8 cellular contexts compared by ENCODE assay signal in the genomic region with DNA sequence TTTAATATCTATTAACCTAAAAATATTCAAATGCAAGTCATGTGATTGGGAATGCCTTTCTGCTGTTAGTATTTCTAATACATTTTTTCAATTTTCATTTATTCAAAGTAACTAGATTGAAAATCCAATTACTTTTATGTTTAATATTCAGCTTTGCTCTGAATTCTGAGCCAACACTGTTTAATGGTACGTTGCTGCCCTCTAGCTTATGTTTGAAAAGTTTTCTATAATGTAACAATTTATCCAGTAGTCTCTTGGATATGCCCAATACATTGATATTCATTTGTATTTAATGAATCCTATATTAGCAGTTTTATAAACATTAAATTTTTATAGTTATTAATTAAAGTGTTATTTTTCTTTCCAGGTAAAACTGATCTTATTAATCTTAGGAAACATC. TPM values are rescaled to one million over a fixed set of nuclear protein-coding genes. Genes with fewer than 3 reads are reported as not detected.
A peak's percentile ranks its signal among the peaks of the same experiment; 100 is the strongest.
DNase-seq lines count a peak whose midpoint lies in the region; ATAC-seq, FAIRE-seq and TF ChIP-seq lines count a peak whose summit lies in the region.

No MANE protein-coding gene starts in this region.

- H4K20me1 ChIP-seq in DOHH2 (ENCODE audit: control insufficient read depth, insufficient read depth, low read depth, low read length) = no peaks in the 10 kb centered on the region
- H4K20me1 ChIP-seq in HepG2 (ENCODE audit: insufficient read depth, low read length) = no peaks in the 10 kb centered on the region

- H2AFZ ChIP-seq in HepG2 (ENCODE audit: low read length) = no peak overlapping the region

- no peaks in the 10 kb centered on the region for H3K79me2 ChIP-seq in DOHH2 (ENCODE audit: control insufficient read depth, low read length)
- no peaks in the 10 kb centered on the region for H3K79me2 ChIP-seq in HepG2 (ENCODE audit: insufficient read depth, low read length)

- BruUV-seq in HepG2 (replicated peaks; lab: Mats Ljungman, UMichigan) = no TSS peak

- H3K4me2 ChIP-seq in DOHH2 (ENCODE audit: low read length) (no peak overlapping the region), HepG2 (ENCODE audit: low read depth, low read length) (no peak overlapping the region)

- no peaks in the 10 kb centered on the region for H3K4me1 ChIP-seq in DOHH2 (ENCODE audit: control insufficient read depth, low read length)
- no peaks in the 10 kb centered on the region for H3K4me1 ChIP-seq in HepG2 (ENCODE audit: insufficient read depth, low read length)
- no peaks in the 10 kb centered on the region for H3K4me1 ChIP-seq in upper lobe of left lung

- H3K9me3 ChIP-seq in DOHH2 (ENCODE audit: control insufficient read depth, insufficient read depth, low read length) = no peaks in the 10 kb centered on the region
- H3K9me3 ChIP-seq in HepG2 (ENCODE audit: low read length) = no peaks in the 10 kb centered on the region
- no peaks in the 10 kb centered on the region for H3K9me3 ChIP-seq in upper lobe of left lung

- TF ChIP-seq EP300 in HepG2 (IDR thresholded peaks at IDR 0.05; ENCODE audit: low read depth in 2 of 2, low read length in 2 of 2) = no peak
- no peak for TF ChIP-seq EP300 in HepG2 (CRISPR knock-in tag; IDR thresholded peaks at IDR 0.05; ENCODE audit: borderline replicate concordance)
- no peak for TF ChIP-seq EP300 in upper lobe of left lung (IDR thresholded peaks at IDR 0.05)

- TF ChIP-seq POLR2A in HepG2 (IDR thresholded peaks at IDR 0.05; ENCODE audit: insufficient read depth in 1 of 2, low read depth in 2 of 2, low read length in 2 of 2) (no peak), upper lobe of left lung (IDR thresholded peaks at IDR 0.05) (no peak)

- H3K9me2 ChIP-seq in DOHH2 (replicated peaks; ENCODE audit: control insufficient read depth, low read length) = no peaks in the 10 kb centered on the region

- in situ Hi-C loops in HepG2 (cut with HindIII; ENCODE audit: extremely low pct_ligation_motif_present, low pct_unique_long_range_greater_than_20kb) = loop anchor here (10.0 kb wide), 1 partner anchor 208 kb away; no protein-coding TSS in a partner anchor

- TF ChIP-seq RAD21 in HepG2 (CRISPR knock-in tag; IDR thresholded peaks at IDR 0.05) = no peak

- peaks cover 11% of the 10 kb centered on the region for H3K27me3 Mint-ChIP-seq in WTC11 (ENCODE audit: low read depth)

- no peak overlapping the region for H3K4me3 ChIP-seq in DOHH2 (ENCODE audit: low read length)
- H3K4me3 ChIP-seq in HepG2 (replicated peaks in 1 of 3; ENCODE audit: insufficient read depth in 1 of 3, low read depth in 2 of 3, low read length in 3 of 3) = no peak overlapping the region
- H3K4me3 ChIP-seq in upper lobe of left lung = no peak overlapping the region

- H3K9ac ChIP-seq in HepG2 (ENCODE audit: insufficient read depth, low read depth, low read length) = no peak overlapping the region

- 3% methylated on average over 1 of the region's 1 CpG for WGBS in HepG2 (ENCODE audit: low lambda C conversion rate)
- 2 to 5% methylated on average over 1 of the region's 1 CpG for WGBS in upper lobe of left lung, 2 donors

- peaks cover 35% of the 10 kb centered on the region for H3K9me3 Mint-ChIP-seq in WTC11

- H3K36me3 Mint-ChIP-seq in WTC11 = peaks cover 23% of the 10 kb centered on the region

- no peaks in the 10 kb centered on the region for H3K36me3 ChIP-seq in DOHH2 (ENCODE audit: control insufficient read depth, low read length)
- H3K36me3 ChIP-seq in HepG2 (replicated peaks in 1 of 2; ENCODE audit: control insufficient read depth in 1 of 2, insufficient read depth in 2 of 2, low read length in 2 of 2) = no peaks in the 10 kb centered on the region
- H3K36me3 ChIP-seq in upper lobe of left lung = no peaks in the 10 kb centered on the region

- FAIRE-seq in HepG2 (lab: Jason Lieb, UNC) = peak; percentile 34

- no peak overlapping the region for H3K27ac ChIP-seq in DOHH2 (ENCODE audit: low read depth, low read length)
- H3K27ac ChIP-seq in HepG2 (ENCODE audit: extremely low read length, insufficient read depth, low read length) = no peak overlapping the region
- no peak overlapping the region for H3K27ac ChIP-seq in upper lobe of left lung

- TF ChIP-seq CTCF in DOHH2 (IDR thresholded peaks at IDR 0.05; ENCODE audit: low read depth, low read length, poor library complexity, severe bottlenecking) (peak; percentile 31), WTC11 (IDR thresholded peaks at IDR 0.05) (0 out of 2 replicates have a peak, but pooled peaks have one; percentile 25), HepG2 (CRISPR knock-in tag; IDR thresholded peaks at IDR 0.05) (peak; percentile 66), upper lobe of left lung (IDR thresholded peaks at IDR 0.05) (peak in 2 of 6 experiments; percentile 22 to 34)

- no peak overlapping the region for H3K4me3 Mint-ChIP-seq in WTC11

- no peak overlapping the region for H3K27ac Mint-ChIP-seq in WTC11

- no peak for ATAC-seq in WTC11
- peak; percentile 69; the same call in 2 of the 3 replicates for ATAC-seq in HepG2
- ATAC-seq in GM19035 (IDR thresholded peaks at IDR 0.05; ENCODE audit: unreplicated experiment) = no peak
- ATAC-seq in GM19467 (IDR thresholded peaks at IDR 0.05; ENCODE audit: unreplicated experiment) = no peak
- ATAC-seq in upper lobe of left lung (ENCODE audit: low FRiP score in 2 of 2) = no peak

- H3K27me3 ChIP-seq in DOHH2 (ENCODE audit: control insufficient read depth, low read length) (no peaks in the 10 kb centered on the region; the same call in 1 of the 2 replicates), HepG2 (ENCODE audit: control insufficient read depth in 1 of 2, insufficient read depth in 2 of 2, low read length in 2 of 2) (no peaks in the 10 kb centered on the region; a peak in 1 of 5 replicates), upper lobe of left lung (no peaks in the 10 kb centered on the region)

- intact Hi-C loops in HepG2 (cut with micrococcal nuclease; ENCODE audit: unreplicated experiment) = loop anchor here (1.0 to 5.0 kb wide), 3 partner anchors 151 to 380 kb away; no protein-coding TSS in a partner anchor

- no peaks in the 10 kb centered on the region for H3F3A ChIP-seq in DOHH2 (ENCODE audit: control insufficient read depth, insufficient read depth)

- H3K4me1 Mint-ChIP-seq in WTC11 = peaks cover 22% of the 10 kb centered on the region

- POLR2A ChIA-PET in WTC11 (lab: Charles Lee) = no interaction called here
- POLR2A ChIA-PET in HepG2 (lab: Yijun Ruan, JAX) = no interaction called here

- DNase-seq in LoVo (ENCODE audit: low spot score) (peak; percentile 49), WTC11 (ENCODE audit: low spot score) (no peak), HepG2 (ENCODE audit: low spot score) (peak; percentile 51), upper lobe of left lung (no peak)
- DNase-seq in activated naive CD4-positive, alpha-beta T cell treated with Interleukin-2 at 50 U/mL for 16 hours = no peak

- CTCF ChIA-PET in WTC11 (lab: Charles Lee) (interaction anchor here (0.8 to 1.1 kb wide), 4 partner anchors 9 to 724 kb away, joined by 3 to 4 read pairs (median 3); no protein-coding TSS in a partner anchor), HepG2 (lab: Yijun Ruan, JAX; ENCODE audit: low intra/inter-chr PET ratio, low total read pairs) (interaction anchor here (2.6 kb wide), 1 partner anchor 206 kb away, joined by 17 read pairs; no protein-coding TSS in a partner anchor)

TF ChIP-seq in HepG2, 621 proteins besides CTCF, POLR2A, EP300 and RAD21 (continues in another document):
- TF ChIP-seq AGO1 (IDR thresholded peaks at IDR 0.05; ENCODE audit: low read depth, low read length, poor library complexity, severe bottlenecking) (no peak), STAG1 (CRISPR knock-in tag; IDR thresholded peaks at IDR 0.05) (peak; percentile 82), SOX5 (CRISPR knock-in tag; IDR thresholded peaks at IDR 0.05; ENCODE audit: borderline replicate concordance) (no peak), ZNF343 (CRISPR knock-in tag; IDR thresholded peaks at IDR 0.05) (no peak), ZSCAN22 (CRISPR knock-in tag; IDR thresholded peaks at IDR 0.05) (no peak), ZFX (CRISPR knock-in tag; IDR thresholded peaks at IDR 0.05; ENCODE audit: low read depth) (no peak), PLRG1 (conservative IDR thresholded peaks at IDR 0.05) (no peak)
- TF ChIP-seq, protein P1, sequence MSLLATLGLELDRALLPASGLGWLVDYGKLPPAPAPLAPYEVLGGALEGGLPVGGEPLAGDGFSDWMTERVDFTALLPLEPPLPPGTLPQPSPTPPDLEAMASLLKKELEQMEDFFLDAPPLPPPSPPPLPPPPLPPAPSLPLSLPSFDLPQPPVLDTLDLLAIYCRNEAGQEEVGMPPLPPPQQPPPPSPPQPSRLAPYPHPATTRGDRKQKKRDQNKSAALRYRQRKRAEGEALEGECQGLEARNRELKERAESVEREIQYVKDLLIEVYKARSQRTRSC (CRISPR knock-in tag; IDR thresholded peaks at IDR 0.05; ENCODE audit: low read depth) = no peak

RNA-seq across cellular contexts. Expression of a gene that starts 47.4 kb away (rescaled TPM):
- total RNA-seq in WTC11 (2021) = 0.11 to 0.35 TPM (median 0.18 TPM) in 3 replicates
- total RNA-seq in HepG2 (2016; rRNA removed; fragmentation: Illumina TruSeq; extraction: Trizol) = 0.13 and 0.53 TPM in 2 replicates
- not detected in 2 replicates for total RNA-seq in HepG2 (2016; cell fraction: cytosol; rRNA removed; fragmentation: Illumina TruSeq; extraction: Trizol; ENCODE audit: low read depth)
- 0.09 and 0.34 TPM in 2 replicates for total RNA-seq in HepG2 (2016; cell fraction: insoluble cytoplasmic fraction; rRNA removed; fragmentation: Illumina TruSeq; extraction: Trizol)
- total RNA-seq in HepG2 (2016; cell fraction: membrane; rRNA removed; fragmentation: Illumina TruSeq; extraction: Trizol) = 0.12 TPM in 1 of 2 replicates, not detected in the other
- total RNA-seq in HepG2 (2016; cell fraction: nucleus; rRNA removed; fragmentation: Illumina TruSeq; extraction: Trizol) = 0.06 and 0.43 TPM in 2 replicates
- 0.51 and 0.63 TPM in 2 replicates for polyA plus RNA-seq in HepG2 (2011; rRNA removed)
- 0.20 and 0.22 TPM in 2 replicates for polyA plus RNA-seq in HepG2 (2011; cell fraction: cytosol; rRNA removed)
- 0.98 and 1.5 TPM in 2 replicates for polyA plus RNA-seq in HepG2 (2011; cell fraction: nucleus; rRNA removed)
- 0.72 and 0.73 TPM in 2 replicates for polyA plus RNA-seq in HepG2 (2012)
- polyA plus RNA-seq in HepG2 (2016; cell fraction: cytosol; fragmentation: Illumina TruSeq; extraction: Trizol; ENCODE audit: low read depth) = not detected in 2 replicates
- 0.05 TPM in 1 of 2 replicates, not detected in the other for polyA plus RNA-seq in HepG2 (2016; cell fraction: insoluble cytoplasmic fraction; fragmentation: Illumina TruSeq; extraction: Trizol; ENCODE audit: low read depth)
- not detected in 2 replicates for polyA plus RNA-seq in HepG2 (2016; cell fraction: membrane; fragmentation: Illumina TruSeq; extraction: Trizol; ENCODE audit: low read depth)
- polyA plus RNA-seq in HepG2 (2016; cell fraction: nucleus; fragmentation: Illumina TruSeq; extraction: Trizol; ENCODE audit: insufficient read depth, low read depth) = 0.18 and 0.44 TPM in 2 replicates
- 0.42 and 5.4 TPM in 2 replicates for polyA minus RNA-seq in HepG2 (2011; rRNA and poly(A)+ RNA removed; ENCODE audit: low replicate concordance)
- 0.53 and 0.69 TPM in 2 replicates for polyA minus RNA-seq in HepG2 (2011; cell fraction: cytosol; rRNA and poly(A)+ RNA removed)
- 2.4 and 3.5 TPM in 2 replicates for polyA minus RNA-seq in HepG2 (2011; cell fraction: nucleus; rRNA and poly(A)+ RNA removed)
- total RNA-seq in upper lobe of left lung = 1 to 10 TPM in 2 of 6 donors, under 1 TPM in 4; 0.17 to 2.1 (median 0.86) TPM

Comparison
In these comparisons a context has a peak if more than half of its experiments do, and no peak if none do; other contexts are left out.
1. DNase-seq: peak in LoVo (single experiment) and HepG2 (single experiment); none in WTC11 (single experiment), upper lobe of left lung (0 of 2) and activated naive CD4-positive, alpha-beta T cell treated with Interleukin-2 at 50 U/mL for 16 hours (single experiment).